In the genomic region with DNA sequence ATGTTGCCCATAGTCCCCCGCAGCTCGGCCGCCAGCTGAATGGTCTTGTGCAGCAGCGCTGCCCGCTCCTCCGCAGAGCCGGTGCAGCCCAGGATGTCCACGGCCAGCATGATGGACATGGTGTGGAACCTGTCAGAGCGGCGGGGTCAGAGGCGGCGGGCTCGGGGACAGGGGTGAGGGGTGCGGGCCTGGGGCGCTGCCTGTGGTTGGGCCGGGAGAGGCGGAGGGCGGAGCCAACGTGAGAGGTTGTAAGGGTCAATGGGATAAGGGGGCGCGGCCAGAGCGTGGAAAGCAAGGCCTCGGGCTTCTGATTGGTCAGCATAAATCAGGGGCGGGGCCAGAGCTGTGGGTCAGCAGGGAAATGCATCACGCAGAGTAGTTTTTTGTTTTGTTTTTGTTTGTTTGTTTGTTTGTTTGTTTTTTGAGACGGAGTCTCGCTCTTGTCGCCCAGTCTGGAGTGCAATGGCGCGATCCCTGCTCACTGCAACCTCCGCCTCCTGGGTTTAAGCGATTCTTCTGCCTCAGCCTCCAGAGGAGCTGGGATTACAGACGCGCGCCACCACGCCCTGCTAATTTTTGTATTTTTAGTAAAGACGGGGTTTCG, we compare ENCODE assay signal across 10 cellular contexts. TPM values are rescaled to one million over a fixed set of nuclear protein-coding genes. Genes with fewer than 3 reads are reported as not detected.
A peak's percentile ranks its signal among the peaks of the same experiment; 100 is the strongest.
DNase-seq lines count a peak whose midpoint lies in the region; ATAC-seq and TF ChIP-seq lines count a peak whose summit lies in the region.
"Had no signal": no experiment of that assay in that cellular context is flagged by ENCODE, and none has a peak within 500 bp of the region (broad histone marks: within the 10 kb centered on the region; RNA-seq: fewer than 3 reads in every experiment).

No MANE protein-coding gene starts in this region.

- H3K27me3 ChIP-seq in A673 (replicated peaks; ENCODE audit: insufficient read depth, low read depth, low read length, poor library complexity) (no peaks in the 10 kb centered on the region), Karpas-422 (ENCODE audit: low read length) (no peaks in the 10 kb centered on the region)
- H3K27me3 ChIP-seq: BLaER1 had no signal

- H3K36me3 ChIP-seq in A673 (ENCODE audit: insufficient read depth, low read length, poor library complexity, severe bottlenecking) (no peaks in the 10 kb centered on the region), Karpas-422 (ENCODE audit: insufficient read depth, low read length) (no peaks in the 10 kb centered on the region)

- POLR2A ChIA-PET in A673 (lab: Charles Lee; ENCODE audit: low non-redundant PET) = no interaction called here

- H3K27ac ChIP-seq in A673 (ENCODE audit: low read depth, low read length, poor library complexity, severe bottlenecking) = no peak overlapping the region
- H3K27ac ChIP-seq in Karpas-422 (ENCODE audit: low read length) = no peak overlapping the region
- H3K27ac ChIP-seq: BLaER1 had no signal

- no peak overlapping the region for H3K9ac ChIP-seq in Karpas-422 (ENCODE audit: low read length)
- H3K9ac ChIP-seq: BLaER1 had no signal

- H3K9me2 ChIP-seq in Karpas-422 (replicated peaks; ENCODE audit: insufficient read depth, low read length) = no peaks in the 10 kb centered on the region

- no TSS peak for BruUV-seq in A673 (replicated peaks; lab: Mats Ljungman, UMichigan)

- DNase-seq in A673 (ENCODE audit: low spot score) (no peak), NCI-H526 (lab: John Stamatoyannopoulos, UW) (peak; percentile 17 to 65), fibroblast of the conjunctiva (ENCODE audit: low read depth) (peak; percentile 18), midbrain (lab: John Stamatoyannopoulos, UW) (peak; percentile 87), Karpas-422 (no peak), A172 (ENCODE audit: low spot score) (no peak)
- DNase-seq: stimulated activated CD4-positive, alpha-beta T cell treated with anti-CD3 and anti-CD28 coated beads, Interleukin-4, amount 100 ng/mL, for 4 hours had no signal

- no peaks in the 10 kb centered on the region for H3K79me2 ChIP-seq in Karpas-422 (ENCODE audit: low read length)

- H3K4me3 ChIP-seq in A673 (ENCODE audit: low read depth, low read length, poor library complexity, severe bottlenecking) = peak overlapping the region; percentile 30
- no peak overlapping the region for H3K4me3 ChIP-seq in Karpas-422 (ENCODE audit: low read length)
- H3K4me3 ChIP-seq: BLaER1 had no signal

- H3K4me2 ChIP-seq in Karpas-422 (ENCODE audit: low read depth, low read length, poor library complexity, severe bottlenecking) = no peak overlapping the region
- H3K4me2 ChIP-seq: BLaER1 had no signal

- no peaks in the 10 kb centered on the region for H4K20me1 ChIP-seq in Karpas-422 (ENCODE audit: insufficient read depth, low read depth, low read length)

- intact Hi-C loops in A673 (cut with micrococcal nuclease; ENCODE audit: unreplicated experiment) = no loop called here

- no peak overlapping the region for H2AFZ ChIP-seq in Karpas-422 (ENCODE audit: low read length)

- no peaks in the 10 kb centered on the region for H3K9me3 ChIP-seq in A673 (ENCODE audit: low read depth, low read length, poor library complexity, severe bottlenecking)
- H3K9me3 ChIP-seq in Karpas-422 (ENCODE audit: low read length) = no peaks in the 10 kb centered on the region
- H3K9me3 ChIP-seq: BLaER1 had no signal

- CTCF ChIA-PET in A673 (lab: Charles Lee) = interaction anchor here (2.9 kb wide), 1 partner anchor 7 kb away, joined by 7 read pairs; a partner anchor contains a TSS

- H3K4me1 ChIP-seq in A673 (ENCODE audit: insufficient read depth, low read length, poor library complexity, severe bottlenecking) = no peaks in the 10 kb centered on the region
- no peaks in the 10 kb centered on the region for H3K4me1 ChIP-seq in Karpas-422 (ENCODE audit: low read length)

- ATAC-seq in HG03520 (IDR thresholded peaks at IDR 0.05; ENCODE audit: unreplicated experiment) = no peak
- ATAC-seq in GM21360 (IDR thresholded peaks at IDR 0.05; ENCODE audit: unreplicated experiment) = no peak

- TF ChIP-seq CTCF in A673 (conservative IDR thresholded peaks at IDR 0.05; ENCODE audit: low read depth, low read length) = no peak

RNA-seq across cellular contexts. Expression of a gene that starts 6.8 kb away (rescaled TPM):
- 9.1 and 9.2 TPM in 2 replicates for total RNA-seq in A673 (2021)
- 10.7 and 12.7 TPM in 2 replicates for total RNA-seq in Karpas-422 (2014; rRNA removed; shearing (Covaris generic); ENCODE audit: low replicate concordance)
- total RNA-seq in A172 (2014; rRNA removed; shearing (Covaris generic)) = 12.7 and 16.3 TPM in 2 replicates

RNA-seq across cellular contexts. Expression of a gene that starts 26.1 kb away (rescaled TPM):
- total RNA-seq in A673 (2021) = not detected in 2 replicates
- total RNA-seq in Karpas-422 (2014; rRNA removed; shearing (Covaris generic); ENCODE audit: low replicate concordance) = not detected in 2 replicates
- total RNA-seq in A172 (2014; rRNA removed; shearing (Covaris generic)) = 0.05 and 0.07 TPM in 2 replicates

RNA-seq across cellular contexts. Expression of a gene that starts 26.5 kb away (rescaled TPM):
- total RNA-seq in A673 (2021) = 9.3 and 10.7 TPM in 2 replicates
- total RNA-seq in Karpas-422 (2014; rRNA removed; shearing (Covaris generic); ENCODE audit: low replicate concordance) = 10.6 and 24.9 TPM in 2 replicates
- 43.8 and 55.8 TPM in 2 replicates for total RNA-seq in A172 (2014; rRNA removed; shearing (Covaris generic))

RNA-seq across cellular contexts. Expression of a gene that starts 35.1 kb away (rescaled TPM):
- total RNA-seq in A673 (2021) = not detected in 2 replicates
- not detected in 2 replicates for total RNA-seq in Karpas-422 (2014; rRNA removed; shearing (Covaris generic); ENCODE audit: low replicate concordance)
- total RNA-seq in A172 (2014; rRNA removed; shearing (Covaris generic)) = not detected in 2 replicates

RNA-seq across cellular contexts. Expression of a gene that starts 36.5 kb away (rescaled TPM):
- not detected in 2 replicates for total RNA-seq in A673 (2021)
- 0.61 TPM in 1 of 2 replicates, not detected in the other for total RNA-seq in Karpas-422 (2014; rRNA removed; shearing (Covaris generic); ENCODE audit: low replicate concordance)
- total RNA-seq in A172 (2014; rRNA removed; shearing (Covaris generic)) = 1.7 and 2.1 TPM in 2 replicates

Comparison
In these comparisons a context has a peak if more than half of its experiments do, and no peak if none do; other contexts are left out.
1. DNase-seq: peak in NCI-H526 (2 of 2), fibroblast of the conjunctiva (single experiment) and midbrain (single experiment); none in A673 (single experiment), Karpas-422 (single experiment) and A172 (single experiment).